In the genomic region with DNA sequence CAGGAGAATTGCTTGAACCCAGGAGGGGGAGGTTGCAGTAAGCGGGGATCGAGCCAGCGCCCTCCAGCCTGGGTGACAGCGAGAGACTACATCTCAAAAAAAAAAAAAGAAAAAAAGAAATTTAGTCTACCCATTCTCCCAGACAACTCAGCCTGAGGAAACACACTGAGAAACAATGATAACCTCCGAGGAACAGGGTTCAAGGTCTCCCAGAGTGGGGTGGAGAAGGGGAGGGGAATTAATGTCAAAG, we compare ENCODE assay signal across 8 cellular contexts. TPM values are rescaled to one million over a fixed set of nuclear protein-coding genes. Genes with fewer than 3 reads are reported as not detected.
DNase-seq lines count a peak whose midpoint lies in the region; ATAC-seq, FAIRE-seq and TF ChIP-seq lines count a peak whose summit lies in the region.

No MANE protein-coding gene starts in this region.

- peaks cover 14% of the 10 kb centered on the region for H3K36me3 Mint-ChIP-seq in T-helper 2 cell treated with Interferon-gamma antibody and Interleukin-4, amounts not matched to agents 5 μg/mL and 100 μg/mL, for 36 hours (ENCODE audit: low read depth)
- H3K36me3 Mint-ChIP-seq in activated naive CD8-positive, alpha-beta T cell treated with anti-CD3 and anti-CD28 coated beads, Interleukin-2, amount 50 U/mL, for 24 hours (ENCODE audit: low read depth) = peaks cover 13% of the 10 kb centered on the region

- peak overlapping the region; percentile 80 for H3K4me3 Mint-ChIP-seq in T-helper 2 cell treated with Interferon-gamma antibody and Interleukin-4, amounts not matched to agents 5 μg/mL and 100 μg/mL, for 36 hours
- H3K4me3 Mint-ChIP-seq in activated naive CD8-positive, alpha-beta T cell treated with anti-CD3 and anti-CD28 coated beads, Interleukin-2, amount 50 U/mL, for 24 hours = peak overlapping the region; percentile 76

- H3K9me3 ChIP-seq in keratinocyte (ENCODE audit: control insufficient read depth, low read depth, low read length) (no peaks in the 10 kb centered on the region), subcutaneous abdominal adipose tissue (ENCODE audit: control insufficient read depth in 5 of 5, low read length in 5 of 5) (no peaks in the 10 kb centered on the region)

- H3K4me2 ChIP-seq in keratinocyte (ENCODE audit: control insufficient read depth, extremely low read depth, insufficient read depth, low read depth, low read length) = peak overlapping the region; percentile 100

- H2AFZ ChIP-seq in keratinocyte (ENCODE audit: control insufficient read depth, low read length) = peak overlapping the region; percentile 88

- H3K27ac Mint-ChIP-seq in T-helper 2 cell treated with Interferon-gamma antibody and Interleukin-4, amounts not matched to agents 5 μg/mL and 100 μg/mL, for 36 hours = peak overlapping the region; percentile 75
- H3K27ac Mint-ChIP-seq in activated naive CD8-positive, alpha-beta T cell treated with anti-CD3 and anti-CD28 coated beads, Interleukin-2, amount 50 U/mL, for 24 hours = peak overlapping the region; percentile 71

- H3K4me3 ChIP-seq in keratinocyte (ENCODE audit: control insufficient read depth in 2 of 3, extremely low read depth in 1 of 3, insufficient read depth in 2 of 3, low read depth in 1 of 3, low read length in 3 of 3) (peak overlapping the region; percentile 58 to 86 (median 82)), subcutaneous abdominal adipose tissue (ENCODE audit: low read depth in 1 of 5, low read length in 5 of 5) (peak overlapping the region in 4 of 5 donors; percentile 61 to 93 (median 86))

- H3K27me3 ChIP-seq in keratinocyte (ENCODE audit: control insufficient read depth, extremely low read depth, insufficient read depth, low read length) (no peaks in the 10 kb centered on the region), subcutaneous abdominal adipose tissue (ENCODE audit: control insufficient read depth in 5 of 5, insufficient read depth in 4 of 5, low read length in 5 of 5) (peaks cover 0 to 6% (median 0%) of the 10 kb centered on the region in 5 donors)

- FAIRE-seq in keratinocyte (lab: Jason Lieb, UNC) = no peak

- H3K27ac ChIP-seq in keratinocyte (ENCODE audit: control insufficient read depth, insufficient read depth, low read length) (peak overlapping the region; percentile 95), subcutaneous abdominal adipose tissue (ENCODE audit: low read depth, low read length) (peak overlapping the region; percentile 87)

- dilution Hi-C loops in keratinocyte (cut with MboI; ENCODE audit: extremely low pct_ligation_motif_present, low sequenced_read_pairs) = no loop called here

- H3K4me1 ChIP-seq in keratinocyte (ENCODE audit: control insufficient read depth, extremely low read depth, insufficient read depth, low read length) (peaks cover 26% of the 10 kb centered on the region), subcutaneous abdominal adipose tissue (ENCODE audit: control insufficient read depth in 5 of 5, insufficient read depth in 5 of 5, low read length in 5 of 5) (peaks cover 0 to 53% (median 38%) of the 10 kb centered on the region in 5 donors)

- H3K79me2 ChIP-seq in keratinocyte (ENCODE audit: control insufficient read depth, insufficient read depth, low read length) = peaks cover 36% of the 10 kb centered on the region

- no peak for ATAC-seq in activated naive CD8-positive, alpha-beta T cell treated with anti-CD3 and anti-CD28 coated beads, Interleukin-2, amount 50 U/mL, for 24 hours
- ATAC-seq in GM19351 (IDR thresholded peaks at IDR 0.05; ENCODE audit: unreplicated experiment) = no peak
- no peak for ATAC-seq in GM21619 (IDR thresholded peaks at IDR 0.05; ENCODE audit: unreplicated experiment)

- peaks cover 12% of the 10 kb centered on the region for H4K20me1 ChIP-seq in keratinocyte (ENCODE audit: control insufficient read depth, extremely low read depth, insufficient read depth, low read length)

- DNase-seq in T-helper 2 cell treated with Interferon-gamma antibody and Interleukin-4, amounts not matched to agents 5 μg/mL and 100 μg/mL, for 36 hours (ENCODE audit: low spot score) = no peak
- DNase-seq in T-helper 2 cell (no peak), keratinocyte (ENCODE audit: low read depth, low spot score) (no peak), NCI-H1436 (lab: John Stamatoyannopoulos, UW) (no peak)
- DNase-seq in activated naive CD8-positive, alpha-beta T cell treated with anti-CD3 and anti-CD28 coated beads, Interleukin-2, amount 50 U/mL, for 24 hours = no peak

- no peaks in the 10 kb centered on the region for H3K9me3 Mint-ChIP-seq in T-helper 2 cell treated with Interferon-gamma antibody and Interleukin-4, amounts not matched to agents 5 μg/mL and 100 μg/mL, for 36 hours
- no peaks in the 10 kb centered on the region for H3K9me3 Mint-ChIP-seq in activated naive CD8-positive, alpha-beta T cell treated with anti-CD3 and anti-CD28 coated beads, Interleukin-2, amount 50 U/mL, for 24 hours

- H3K9ac ChIP-seq in keratinocyte (ENCODE audit: control insufficient read depth, extremely low read depth, insufficient read depth, low read length) (peak overlapping the region; percentile 94), subcutaneous abdominal adipose tissue (ENCODE audit: low read length in 5 of 5) (peak overlapping the region in 3 of 5 donors; percentile 53 to 88 (median 73))

- peaks cover 0 to 11% of the 10 kb centered on the region in 2 experiments for H3K36me3 ChIP-seq in keratinocyte (ENCODE audit: control insufficient read depth in 2 of 2, extremely low read depth in 1 of 2, insufficient read depth in 2 of 2, low read length in 2 of 2)
- no peaks in the 10 kb centered on the region for H3K36me3 ChIP-seq in subcutaneous abdominal adipose tissue (ENCODE audit: control insufficient read depth in 5 of 5, insufficient read depth in 5 of 5, low read length in 5 of 5)

- H3K9me1 ChIP-seq in keratinocyte (ENCODE audit: control insufficient read depth, extremely low read depth, insufficient read depth, low read length) = no peaks in the 10 kb centered on the region

- H3K4me1 Mint-ChIP-seq in T-helper 2 cell treated with Interferon-gamma antibody and Interleukin-4, amounts not matched to agents 5 μg/mL and 100 μg/mL, for 36 hours (ENCODE audit: low read depth) = peaks cover 18% of the 10 kb centered on the region
- peaks cover 52% of the 10 kb centered on the region for H3K4me1 Mint-ChIP-seq in activated naive CD8-positive, alpha-beta T cell treated with anti-CD3 and anti-CD28 coated beads, Interleukin-2, amount 50 U/mL, for 24 hours

- no peak for TF ChIP-seq CTCF in keratinocyte (optimal IDR thresholded peaks at IDR 0.05 in 1 of 3, IDR thresholded peaks at IDR 0.05 in 1 of 3, conservative IDR thresholded peaks at IDR 0.05 in 1 of 3; ENCODE audit: extremely low read depth in 1 of 3, insufficient read depth in 2 of 3, low read length in 3 of 3)

- H3K27me3 Mint-ChIP-seq in T-helper 2 cell treated with Interferon-gamma antibody and Interleukin-4, amounts not matched to agents 5 μg/mL and 100 μg/mL, for 36 hours (ENCODE audit: low read depth) = no peaks in the 10 kb centered on the region
- H3K27me3 Mint-ChIP-seq in activated naive CD8-positive, alpha-beta T cell treated with anti-CD3 and anti-CD28 coated beads, Interleukin-2, amount 50 U/mL, for 24 hours = no peaks in the 10 kb centered on the region

RNA-seq across cellular contexts. Expression of a gene that starts 1.4 kb away (rescaled TPM):
- polyA plus RNA-seq in keratinocyte = 99.0 to 117 TPM (median 110 TPM) in 3 replicates
- polyA plus RNA-seq in keratinocyte (2011; ENCODE audit: low read depth) = 76.9 TPM
- 78.8 and 128 TPM in 2 replicates for polyA plus RNA-seq in keratinocyte (2011; cell fraction: cytosol; rRNA removed)
- polyA plus RNA-seq in keratinocyte (2011; cell fraction: nucleus; rRNA removed) = 94.7 and 121 TPM in 2 replicates
- polyA plus RNA-seq in keratinocyte (2012; ENCODE audit: low replicate concordance) = 53.7 and 126 TPM in 2 replicates
- polyA minus RNA-seq in keratinocyte = 88.7 to 145 TPM (median 99.3 TPM) in 3 replicates
- polyA minus RNA-seq in keratinocyte (2011; cell fraction: cytosol; rRNA and poly(A)+ RNA removed) = 240 TPM
- polyA minus RNA-seq in keratinocyte (2011; cell fraction: nucleus; rRNA and poly(A)+ RNA removed) = 117 and 165 TPM in 2 replicates

RNA-seq across cellular contexts. Expression of a gene that starts 7.7 kb away (rescaled TPM):
- polyA plus RNA-seq in keratinocyte = 1.9 to 2.5 TPM (median 2.0 TPM) in 3 replicates
- polyA plus RNA-seq in keratinocyte (2011; ENCODE audit: low read depth) = 0.64 TPM
- 1.6 and 2.1 TPM in 2 replicates for polyA plus RNA-seq in keratinocyte (2011; cell fraction: cytosol; rRNA removed)
- 1.4 and 1.9 TPM in 2 replicates for polyA plus RNA-seq in keratinocyte (2011; cell fraction: nucleus; rRNA removed)
- polyA plus RNA-seq in keratinocyte (2012; ENCODE audit: low replicate concordance) = 1.2 and 2.1 TPM in 2 replicates
- polyA minus RNA-seq in keratinocyte = 0.42 TPM in 1 of 3 replicates, not detected in the others
- polyA minus RNA-seq in keratinocyte (2011; cell fraction: cytosol; rRNA and poly(A)+ RNA removed) = not detected
- not detected in 2 replicates for polyA minus RNA-seq in keratinocyte (2011; cell fraction: nucleus; rRNA and poly(A)+ RNA removed)

RNA-seq across cellular contexts. Expression of a gene that starts 9.1 kb away (rescaled TPM):
- polyA plus RNA-seq in keratinocyte = 8.5 to 13.6 TPM (median 12.2 TPM) in 3 replicates
- 4.5 TPM for polyA plus RNA-seq in keratinocyte (2011; ENCODE audit: low read depth)
- polyA plus RNA-seq in keratinocyte (2011; cell fraction: cytosol; rRNA removed) = 7.2 and 12.4 TPM in 2 replicates
- polyA plus RNA-seq in keratinocyte (2011; cell fraction: nucleus; rRNA removed) = 6.7 and 10.0 TPM in 2 replicates
- polyA plus RNA-seq in keratinocyte (2012; ENCODE audit: low replicate concordance) = 7.5 and 15.7 TPM in 2 replicates
- polyA minus RNA-seq in keratinocyte = 5.7 to 20.4 TPM (median 8.5 TPM) in 3 replicates
- 21.7 TPM for polyA minus RNA-seq in keratinocyte (2011; cell fraction: cytosol; rRNA and poly(A)+ RNA removed)
- 6.4 and 13.0 TPM in 2 replicates for polyA minus RNA-seq in keratinocyte (2011; cell fraction: nucleus; rRNA and poly(A)+ RNA removed)

RNA-seq across cellular contexts. Expression of a gene that starts 38.1 kb away (rescaled TPM):
- polyA plus RNA-seq in keratinocyte = 0.27 to 4.6 TPM (median 3.9 TPM) in 3 replicates
- polyA plus RNA-seq in keratinocyte (2011; ENCODE audit: low read depth) = 7.5 TPM
- polyA plus RNA-seq in keratinocyte (2011; cell fraction: cytosol; rRNA removed) = 1.2 and 2.5 TPM in 2 replicates
- polyA plus RNA-seq in keratinocyte (2011; cell fraction: nucleus; rRNA removed) = 69.0 and 109 TPM in 2 replicates
- 0.37 and 11.7 TPM in 2 replicates for polyA plus RNA-seq in keratinocyte (2012; ENCODE audit: low replicate concordance)
- 2.9 to 15.1 TPM (median 9.2 TPM) in 3 replicates for polyA minus RNA-seq in keratinocyte
- polyA minus RNA-seq in keratinocyte (2011; cell fraction: cytosol; rRNA and poly(A)+ RNA removed) = 1.7 TPM
- polyA minus RNA-seq in keratinocyte (2011; cell fraction: nucleus; rRNA and poly(A)+ RNA removed) = 41.5 and 54.1 TPM in 2 replicates
